ENCODE assay signal across 1 cellular context in the genomic region with DNA sequence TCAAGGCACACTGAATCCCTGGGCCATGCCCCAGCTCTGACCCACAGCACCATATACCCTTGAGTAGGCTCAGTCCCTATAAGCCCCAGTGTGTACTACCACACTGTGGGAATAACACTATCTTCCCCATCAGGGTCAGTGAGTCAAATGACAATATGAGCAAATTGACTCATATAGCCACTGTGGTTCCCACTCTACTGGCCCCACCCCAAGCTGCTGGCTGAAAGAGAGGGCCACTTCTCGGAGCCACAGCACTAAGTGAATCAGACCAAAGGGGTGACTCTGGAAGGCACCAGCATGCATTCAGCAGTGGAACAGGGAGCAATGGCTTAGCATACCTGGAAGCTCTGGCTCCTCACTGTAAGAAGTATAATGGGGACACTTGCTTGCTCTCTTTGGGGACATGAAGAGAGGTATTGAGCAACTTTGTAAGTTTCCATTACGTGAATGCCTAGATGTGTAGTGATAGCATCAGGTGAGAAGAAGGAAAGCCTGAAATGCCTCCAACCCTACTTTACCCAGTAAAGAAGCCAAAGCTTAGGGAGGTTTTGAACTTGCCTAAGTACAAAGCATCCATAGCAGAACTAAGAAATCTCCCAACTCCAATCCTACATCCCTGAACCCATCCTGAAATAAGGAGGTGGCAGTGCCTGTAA.
TF ChIP-seq lines count a peak whose summit lies in the region.

No MANE protein-coding gene starts in this region.

TF ChIP-seq in liver, 16 proteins besides CTCF, POLR2A, EP300 and RAD21 (continued from another document):
- TF ChIP-seq, protein P1, sequence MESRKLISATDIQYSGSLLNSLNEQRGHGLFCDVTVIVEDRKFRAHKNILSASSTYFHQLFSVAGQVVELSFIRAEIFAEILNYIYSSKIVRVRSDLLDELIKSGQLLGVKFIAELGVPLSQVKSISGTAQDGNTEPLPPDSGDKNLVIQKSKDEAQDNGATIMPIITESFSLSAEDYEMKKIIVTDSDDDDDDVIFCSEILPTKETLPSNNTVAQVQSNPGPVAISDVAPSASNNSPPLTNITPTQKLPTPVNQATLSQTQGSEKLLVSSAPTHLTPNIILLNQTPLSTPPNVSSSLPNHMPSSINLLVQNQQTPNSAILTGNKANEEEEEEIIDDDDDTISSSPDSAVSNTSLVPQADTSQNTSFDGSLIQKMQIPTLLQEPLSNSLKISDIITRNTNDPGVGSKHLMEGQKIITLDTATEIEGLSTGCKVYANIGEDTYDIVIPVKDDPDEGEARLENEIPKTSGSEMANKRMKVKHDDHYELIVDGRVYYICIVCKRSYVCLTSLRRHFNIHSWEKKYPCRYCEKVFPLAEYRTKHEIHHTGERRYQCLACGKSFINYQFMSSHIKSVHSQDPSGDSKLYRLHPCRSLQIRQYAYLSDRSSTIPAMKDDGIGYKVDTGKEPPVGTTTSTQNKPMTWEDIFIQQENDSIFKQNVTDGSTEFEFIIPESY (IDR thresholded peaks at IDR 0.05) = no peak
- no peak for TF ChIP-seq TAF1 (conservative IDR thresholded peaks at IDR 0.05)
- TF ChIP-seq, protein P2, sequence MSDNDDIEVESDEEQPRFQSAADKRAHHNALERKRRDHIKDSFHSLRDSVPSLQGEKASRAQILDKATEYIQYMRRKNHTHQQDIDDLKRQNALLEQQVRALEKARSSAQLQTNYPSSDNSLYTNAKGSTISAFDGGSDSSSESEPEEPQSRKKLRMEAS (IDR thresholded peaks at IDR 0.05) = no peak
- TF ChIP-seq GABPA (IDR thresholded peaks at IDR 0.05 in 1 of 2, conservative IDR thresholded peaks at IDR 0.05 in 1 of 2) = no peak
- TF ChIP-seq, protein P3, sequence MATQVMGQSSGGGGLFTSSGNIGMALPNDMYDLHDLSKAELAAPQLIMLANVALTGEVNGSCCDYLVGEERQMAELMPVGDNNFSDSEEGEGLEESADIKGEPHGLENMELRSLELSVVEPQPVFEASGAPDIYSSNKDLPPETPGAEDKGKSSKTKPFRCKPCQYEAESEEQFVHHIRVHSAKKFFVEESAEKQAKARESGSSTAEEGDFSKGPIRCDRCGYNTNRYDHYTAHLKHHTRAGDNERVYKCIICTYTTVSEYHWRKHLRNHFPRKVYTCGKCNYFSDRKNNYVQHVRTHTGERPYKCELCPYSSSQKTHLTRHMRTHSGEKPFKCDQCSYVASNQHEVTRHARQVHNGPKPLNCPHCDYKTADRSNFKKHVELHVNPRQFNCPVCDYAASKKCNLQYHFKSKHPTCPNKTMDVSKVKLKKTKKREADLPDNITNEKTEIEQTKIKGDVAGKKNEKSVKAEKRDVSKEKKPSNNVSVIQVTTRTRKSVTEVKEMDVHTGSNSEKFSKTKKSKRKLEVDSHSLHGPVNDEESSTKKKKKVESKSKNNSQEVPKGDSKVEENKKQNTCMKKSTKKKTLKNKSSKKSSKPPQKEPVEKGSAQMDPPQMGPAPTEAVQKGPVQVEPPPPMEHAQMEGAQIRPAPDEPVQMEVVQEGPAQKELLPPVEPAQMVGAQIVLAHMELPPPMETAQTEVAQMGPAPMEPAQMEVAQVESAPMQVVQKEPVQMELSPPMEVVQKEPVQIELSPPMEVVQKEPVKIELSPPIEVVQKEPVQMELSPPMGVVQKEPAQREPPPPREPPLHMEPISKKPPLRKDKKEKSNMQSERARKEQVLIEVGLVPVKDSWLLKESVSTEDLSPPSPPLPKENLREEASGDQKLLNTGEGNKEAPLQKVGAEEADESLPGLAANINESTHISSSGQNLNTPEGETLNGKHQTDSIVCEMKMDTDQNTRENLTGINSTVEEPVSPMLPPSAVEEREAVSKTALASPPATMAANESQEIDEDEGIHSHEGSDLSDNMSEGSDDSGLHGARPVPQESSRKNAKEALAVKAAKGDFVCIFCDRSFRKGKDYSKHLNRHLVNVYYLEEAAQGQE (IDR thresholded peaks at IDR 0.05) = no peak
- TF ChIP-seq HNF4G (IDR thresholded peaks at IDR 0.05) = no peak
- TF ChIP-seq FOXA1 (IDR thresholded peaks at IDR 0.05) = no peak
- no peak for TF ChIP-seq JUND (IDR thresholded peaks at IDR 0.05)
- TF ChIP-seq SP1 (IDR thresholded peaks at IDR 0.05) = no peak
